16 cellular contexts compared by ENCODE assay signal in the genomic region with DNA sequence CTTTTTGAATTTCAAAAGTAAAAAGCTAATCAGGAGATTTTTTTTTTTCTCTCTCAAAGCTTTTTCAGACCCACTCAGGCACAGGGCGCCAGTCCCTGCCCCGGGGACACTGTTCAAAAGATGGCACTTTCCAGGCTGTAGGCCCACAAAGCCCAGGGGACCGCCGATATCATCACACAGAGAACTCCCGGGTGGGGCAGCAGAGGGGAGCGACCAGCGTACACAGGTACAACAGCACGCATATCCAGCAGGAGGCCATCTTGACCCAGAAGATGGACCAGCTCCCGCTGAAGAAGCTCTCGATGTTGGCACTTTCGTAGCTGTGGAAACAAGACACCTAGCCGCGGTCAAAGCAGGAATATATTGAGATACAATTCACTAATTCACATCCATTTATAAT.
A peak's percentile ranks its signal among the peaks of the same experiment; 100 is the strongest.
DNase-seq lines count a peak whose midpoint lies in the region; ATAC-seq and TF ChIP-seq lines count a peak whose summit lies in the region.
"Had no signal": no experiment of that assay in that cellular context is flagged by ENCODE, and none has a peak within 500 bp of the region (broad histone marks: within the 10 kb centered on the region; RNA-seq: fewer than 3 reads in every experiment).

No MANE protein-coding gene starts in this region.

- no TSS peak for BruUV-seq in Caco-2 (replicated peaks; lab: Mats Ljungman, UMichigan)

- no peak overlapping the region for H2AFZ ChIP-seq in SK-N-SH (ENCODE audit: low read depth)

- H3K9me3 ChIP-seq in BLaER1 treated with 17β-estradiol and CSF1 and Interleukin-3, amounts not matched to agents 10 nM and 100 nM (replicated peaks in 1 of 11), result no peaks in the 10 kb centered on the region
- H3K9me3 ChIP-seq in Caco-2 (no peaks in the 10 kb centered on the region), psoas muscle (no peaks in the 10 kb centered on the region), SK-N-SH (no peaks in the 10 kb centered on the region)
- H3K9me3 ChIP-seq in naive thymus-derived CD4-positive, alpha-beta T cell (ENCODE audit: control insufficient read depth in 2 of 3, low read length in 3 of 3), result no peaks in the 10 kb centered on the region
- H3K9me3 ChIP-seq: suprapubic skin had no signal

- H3K27ac Mint-ChIP-seq in Caco-2 (ENCODE audit: unreplicated experiment) (peak overlapping the region; percentile 3), T-cell (peak overlapping the region; percentile 94 to 96)
- H3K27ac Mint-ChIP-seq in naive thymus-derived CD4-positive, alpha-beta T cell, result peak overlapping the region in 8 of 9 donors; percentile 30 to 94 (median 86)

- peak overlapping the region in 8 of 10 experiments; percentile 25 to 66 (median 56); a peak in 15 of 20 replicates for H3K4me3 ChIP-seq in BLaER1 treated with 17β-estradiol and CSF1 and Interleukin-3, amounts not matched to agents 10 nM and 100 nM
- H3K4me3 ChIP-seq in Caco-2 (ENCODE audit: low read depth, low read length) (no peak overlapping the region), psoas muscle (no peak overlapping the region), SK-N-SH (ENCODE audit: low read depth in 2 of 2, low read length in 1 of 2) (no peak overlapping the region)
- no peak overlapping the region for H3K4me3 ChIP-seq in naive thymus-derived CD4-positive, alpha-beta T cell (ENCODE audit: low read length)
- H3K4me3 ChIP-seq: suprapubic skin had no signal

- DNase-seq in Caco-2 (no peak), T-cell (no peak), NCI-H510A (lab: John Stamatoyannopoulos, UW) (no peak), psoas muscle (no peak), posterior vena cava (ENCODE audit: low spot score) (no peak), SK-N-SH (no peak)
- peak in 1 of 9 donors; percentile 11 for DNase-seq in naive thymus-derived CD4-positive, alpha-beta T cell
- DNase-seq: DMS79 treated with DMSO at 0.1 percent for 48 hours, MV-4-11, NCI-H82 had no signal

- 88 to 96% (median 90%) methylated on average over 13 of the region's 13 CpGs for WGBS in psoas muscle, 3 donors
- WGBS in SK-N-SH (ENCODE audit: low lambda C conversion rate), result 91% methylated on average over 13 of the region's 13 CpGs

- H4K20me1 ChIP-seq in BLaER1 treated with 17β-estradiol and CSF1 and Interleukin-3, amounts not matched to agents 10 nM and 100 nM, result no peaks in the 10 kb centered on the region
- no peaks in the 10 kb centered on the region for H4K20me1 ChIP-seq in SK-N-SH (ENCODE audit: insufficient read depth)

- peaks cover 6 to 74% (median 52%) of the 10 kb centered on the region in 11 experiments for H3K36me3 ChIP-seq in BLaER1 treated with 17β-estradiol and CSF1 and Interleukin-3, amounts not matched to agents 10 nM and 100 nM
- H3K36me3 ChIP-seq in Caco-2 (ENCODE audit: control insufficient read depth, insufficient read depth, low read length) (peaks cover 8% of the 10 kb centered on the region), psoas muscle (ENCODE audit: insufficient read depth in 1 of 2, low read depth in 1 of 2) (peaks cover 0 to 13% of the 10 kb centered on the region in 2 donors), SK-N-SH (replicated peaks in 1 of 2; ENCODE audit: control insufficient read depth in 1 of 2, insufficient read depth in 2 of 2, low read length in 1 of 2) (no peaks in the 10 kb centered on the region)
- H3K36me3 ChIP-seq in naive thymus-derived CD4-positive, alpha-beta T cell (ENCODE audit: control insufficient read depth in 2 of 3, insufficient read depth in 3 of 3, low read length in 3 of 3), result peaks cover 4 to 52% (median 27%) of the 10 kb centered on the region in 3 experiments

- H3K4me1 Mint-ChIP-seq in Caco-2 (ENCODE audit: low read depth, unreplicated experiment) (peaks cover 29% of the 10 kb centered on the region), T-cell (peaks cover 75 to 81% (median 77%) of the 10 kb centered on the region in 3 donors)
- H3K4me1 Mint-ChIP-seq in naive thymus-derived CD4-positive, alpha-beta T cell, result peaks cover 44 to 95% (median 77%) of the 10 kb centered on the region in 7 donors

- peaks cover 97 to 100% (median 100%) of the 10 kb centered on the region in 10 experiments for H3K4me1 ChIP-seq in BLaER1 treated with 17β-estradiol and CSF1 and Interleukin-3, amounts not matched to agents 10 nM and 100 nM
- H3K4me1 ChIP-seq in Caco-2 (no peaks in the 10 kb centered on the region), psoas muscle (peaks cover 24% of the 10 kb centered on the region), SK-N-SH (ENCODE audit: control insufficient read depth in 1 of 2, insufficient read depth in 2 of 2, low read depth in 1 of 2, low read length in 1 of 2) (peaks cover 0 to 6% of the 10 kb centered on the region in 2 experiments; a peak in 1 of 4 replicates)
- H3K4me1 ChIP-seq in naive thymus-derived CD4-positive, alpha-beta T cell (ENCODE audit: control insufficient read depth in 2 of 2, insufficient read depth in 2 of 2, low read length in 2 of 2), result peaks cover 26 to 67% of the 10 kb centered on the region in 2 donors

- CTCF ChIA-PET in Caco-2 (lab: Charles Lee) (no interaction called here), T-cell (lab: Charles Lee) (interaction anchor here in 1 of 2 donors (0.6 kb wide), 2 partner anchors 162 to 164 kb away, joined by 4 to 6 read pairs; no protein-coding TSS in a partner anchor), SK-N-SH (lab: Yijun Ruan, JAX) (interaction anchor here (0.6 to 1.5 kb wide), 2 partner anchors 61 to 164 kb away, joined by 3 read pairs; no protein-coding TSS in a partner anchor)
- CTCF ChIA-PET in naive thymus-derived CD4-positive, alpha-beta T cell (lab: Charles Lee), result no interaction called here

- POLR2A ChIA-PET in Caco-2 (lab: Charles Lee) (no interaction called here), T-cell (lab: Charles Lee) (no interaction called here), SK-N-SH (lab: Yijun Ruan, JAX) (no interaction called here)
- POLR2A ChIA-PET in naive thymus-derived CD4-positive, alpha-beta T cell (lab: Charles Lee), result interaction anchor here (0.7 to 1.0 kb wide), 4 partner anchors 10 to 48 kb away, joined by 3 to 4 read pairs (median 3); no protein-coding TSS in a partner anchor

- H3K9ac ChIP-seq in BLaER1 treated with 17β-estradiol and CSF1 and Interleukin-3, amounts not matched to agents 10 nM and 100 nM, result peak overlapping the region; percentile 31 to 86 (median 83); a peak in 21 of 22 replicates
- H3K9ac ChIP-seq in SK-N-SH, result no peak overlapping the region

- TF ChIP-seq EP300 in SK-N-SH (IDR thresholded peaks at IDR 0.05; ENCODE audit: borderline replicate concordance in 1 of 2, low read depth in 1 of 2, low read length in 1 of 2), result no peak

- intact Hi-C loops in Caco-2 (cut with micrococcal nuclease; ENCODE audit: unreplicated experiment) (no loop called here), psoas muscle (cut with DNase I) (loop anchor here in 1 of 2 donors (5.0 to 10.0 kb wide), 2 partner anchors 51 to 114 kb away; a partner anchor contains a TSS), posterior vena cava (cut with DNase I) (loop anchor here in 1 of 2 donors (10.0 kb wide), 1 partner anchor 1629 kb away; no protein-coding TSS in a partner anchor)
- intact Hi-C loops in naive thymus-derived CD4-positive, alpha-beta T cell (cut with micrococcal nuclease), result no loop called here

- H3F3A ChIP-seq in SK-N-SH (replicated peaks; ENCODE audit: insufficient read depth), result peaks cover 4% of the 10 kb centered on the region

- H3K36me3 Mint-ChIP-seq in Caco-2 (ENCODE audit: insufficient read depth, unreplicated experiment) (peaks cover 94% of the 10 kb centered on the region), T-cell (peaks cover 65% of the 10 kb centered on the region)
- peaks cover 21 to 72% (median 51%) of the 10 kb centered on the region in 5 donors for H3K36me3 Mint-ChIP-seq in naive thymus-derived CD4-positive, alpha-beta T cell

- peak overlapping the region; percentile 53 to 99 (median 95); a peak in 21 of 22 replicates for H3K27ac ChIP-seq in BLaER1 treated with 17β-estradiol and CSF1 and Interleukin-3, amounts not matched to agents 10 nM and 100 nM
- H3K27ac ChIP-seq in naive thymus-derived CD4-positive, alpha-beta T cell (ENCODE audit: low read depth, low read length), result peak overlapping the region; percentile 4
- no peak overlapping the region for H3K27ac ChIP-seq in psoas muscle
- no peak overlapping the region for H3K27ac ChIP-seq in SK-N-SH (ENCODE audit: low read depth in 2 of 2, low read length in 1 of 2)
- H3K27ac ChIP-seq: RWPE1, suprapubic skin had no signal

- no peaks in the 10 kb centered on the region for H3K27me3 Mint-ChIP-seq in Caco-2 (ENCODE audit: insufficient read depth, unreplicated experiment)
- H3K27me3 Mint-ChIP-seq in T-cell, result no peaks in the 10 kb centered on the region
- H3K27me3 Mint-ChIP-seq in naive thymus-derived CD4-positive, alpha-beta T cell, result no peaks in the 10 kb centered on the region
- H3K27me3 Mint-ChIP-seq: central memory CD8-positive, alpha-beta T cell; natural killer cell treated with Interleukin-12 subunit alpha and Interleukin-12 subunit beta and Interleukin-15 and Interleukin-18, amount 100 ng/mL, for 72 hours had no signal

- TF ChIP-seq RAD21 in SK-N-SH (IDR thresholded peaks at IDR 0.05; ENCODE audit: low read length), result no peak

- no peak for TF ChIP-seq CTCF in Caco-2 (IDR thresholded peaks at IDR 0.05; ENCODE audit: insufficient read depth in 1 of 2, low read depth in 1 of 2, low read length in 1 of 2, severe bottlenecking in 1 of 2, unreplicated experiment in 1 of 2)
- no peak for TF ChIP-seq CTCF in psoas muscle (IDR thresholded peaks at IDR 0.05)
- no peak for TF ChIP-seq CTCF in SK-N-SH (IDR thresholded peaks at IDR 0.05)

- H3K4me3 Mint-ChIP-seq in Caco-2 (ENCODE audit: unreplicated experiment) (no peak overlapping the region), T-cell (no peak overlapping the region)
- no peak overlapping the region for H3K4me3 Mint-ChIP-seq in naive thymus-derived CD4-positive, alpha-beta T cell
- H3K4me3 Mint-ChIP-seq: central memory CD8-positive, alpha-beta T cell; natural killer cell treated with Interleukin-12 subunit alpha and Interleukin-12 subunit beta and Interleukin-15 and Interleukin-18, amount 100 ng/mL, for 72 hours had no signal

- H3K9me3 Mint-ChIP-seq in Caco-2 (ENCODE audit: unreplicated experiment) (no peaks in the 10 kb centered on the region), T-cell (no peaks in the 10 kb centered on the region)
- H3K9me3 Mint-ChIP-seq in naive thymus-derived CD4-positive, alpha-beta T cell, result peaks cover 0 to 9% (median 0%) of the 10 kb centered on the region in 11 donors
- H3K9me3 Mint-ChIP-seq: central memory CD8-positive, alpha-beta T cell; natural killer cell treated with Interleukin-12 subunit alpha and Interleukin-12 subunit beta and Interleukin-15 and Interleukin-18, amount 100 ng/mL, for 72 hours had no signal

- ATAC-seq in T-cell (replicated peaks in 1 of 4) (no peak), psoas muscle (no peak)
- no peak for ATAC-seq in naive thymus-derived CD4-positive, alpha-beta T cell
- ATAC-seq: activated CD4-positive, CD25-positive, alpha-beta regulatory T cell treated with anti-CD3 and anti-CD28 coated beads, Interleukin-2, amount 50 U/mL, for 24 hours; natural killer cell treated with Interleukin-12 subunit alpha and Interleukin-12 subunit beta and Interleukin-15 and Interleukin-18, amount 100 ng/mL, for 72 hours had no signal

- no peaks in the 10 kb centered on the region for H3K27me3 ChIP-seq in BLaER1 treated with 17β-estradiol and CSF1 and Interleukin-3, amounts not matched to agents 10 nM and 100 nM
- H3K27me3 ChIP-seq in Caco-2 (replicated peaks; ENCODE audit: control insufficient read depth, insufficient read depth, low read length) (no peaks in the 10 kb centered on the region), psoas muscle (ENCODE audit: insufficient read depth in 3 of 3, low read length in 2 of 3) (no peaks in the 10 kb centered on the region), SK-N-SH (ENCODE audit: insufficient read depth) (no peaks in the 10 kb centered on the region)
- H3K27me3 ChIP-seq in naive thymus-derived CD4-positive, alpha-beta T cell (ENCODE audit: control insufficient read depth in 2 of 2, insufficient read depth in 2 of 2, low read length in 2 of 2), result no peaks in the 10 kb centered on the region
- H3K27me3 ChIP-seq: suprapubic skin had no signal

- H3K4me2 ChIP-seq in BLaER1 treated with 17β-estradiol and CSF1 and Interleukin-3, amounts not matched to agents 10 nM and 100 nM, result peak overlapping the region; percentile 79 to 95 (median 90)
- H3K4me2 ChIP-seq in SK-N-SH, result no peak overlapping the region

- H3K79me2 ChIP-seq in SK-N-SH (ENCODE audit: insufficient read depth), result no peaks in the 10 kb centered on the region

- no peaks in the 10 kb centered on the region for H3K9me2 ChIP-seq in SK-N-SH

Comparison
In these comparisons a context has a peak if more than half of its experiments do, and no peak if none do; other contexts are left out.
1. H3K27ac ChIP-seq: peak in BLaER1 treated with 17β-estradiol and CSF1 and Interleukin-3, amounts not matched to agents 10 nM and 100 nM (11 of 11) and naive thymus-derived CD4-positive, alpha-beta T cell (single experiment); none in psoas muscle (single experiment) and SK-N-SH (0 of 2).
2. H3K4me3 ChIP-seq: peak in BLaER1 treated with 17β-estradiol and CSF1 and Interleukin-3, amounts not matched to agents 10 nM and 100 nM (8 of 10); none in Caco-2 (single experiment), naive thymus-derived CD4-positive, alpha-beta T cell (single experiment), psoas muscle (single experiment) and SK-N-SH (0 of 2).
3. H3K27ac Mint-ChIP-seq: peak in every context shown above with its lines; median percentile 95 in T-cell; 86 in naive thymus-derived CD4-positive, alpha-beta T cell; 3 in Caco-2.